Comparison of ENCODE assay signal across 18 cellular contexts in the genomic region with DNA sequence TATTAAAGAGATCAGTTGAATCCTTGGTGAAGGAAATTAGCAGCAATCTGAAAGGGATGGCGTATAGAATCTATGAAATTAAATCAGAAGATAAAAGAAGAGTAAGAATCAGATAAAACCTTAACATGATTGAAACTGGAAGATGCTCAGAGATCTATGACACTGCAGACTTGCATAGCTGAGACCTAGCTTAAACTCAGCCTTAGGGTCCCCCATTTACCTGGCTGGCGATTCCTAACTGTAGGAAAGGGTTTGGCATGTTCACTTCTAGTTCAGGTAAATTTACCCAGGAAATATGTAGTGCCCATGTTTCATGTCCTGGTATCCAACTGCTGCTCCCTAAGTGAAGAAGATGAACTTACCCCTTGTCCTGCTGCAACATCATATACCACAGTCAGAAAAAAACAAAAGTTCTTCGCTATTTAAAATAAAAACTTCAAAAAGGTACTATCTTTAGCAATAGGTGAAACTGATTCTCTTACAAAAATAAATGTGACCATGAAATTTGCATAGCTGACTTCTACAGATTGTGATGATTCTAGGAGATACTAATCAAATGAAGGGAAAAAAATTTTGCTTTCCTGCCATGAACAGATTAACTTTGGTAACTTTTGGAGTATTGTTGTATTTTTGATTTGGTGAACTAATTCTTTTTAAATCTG. TPM values are rescaled to one million over a fixed set of nuclear protein-coding genes. Genes with fewer than 3 reads are reported as not detected.
DNase-seq lines count a peak whose midpoint lies in the region; ATAC-seq lines count a peak whose summit lies in the region.
"Had no signal": no experiment of that assay in that cellular context is flagged by ENCODE, and none has a peak within 500 bp of the region (broad histone marks: within the 10 kb centered on the region; RNA-seq: fewer than 3 reads in every experiment).

No MANE protein-coding gene starts in this region.

- H3K27ac Mint-ChIP-seq in T-helper 17 cell, result no peak overlapping the region
- H3K27ac Mint-ChIP-seq: activated naive CD8-positive, alpha-beta T cell treated with anti-CD3 and anti-CD28 coated beads, Interleukin-2, amount 50 U/mL, for 24 hours had no signal

- peak; percentile 91 for ATAC-seq in GM18858 (IDR thresholded peaks at IDR 0.05; ENCODE audit: unreplicated experiment)
- peak; percentile 85 for ATAC-seq in GM21515 (IDR thresholded peaks at IDR 0.05; ENCODE audit: unreplicated experiment)
- ATAC-seq in HG02938 (IDR thresholded peaks at IDR 0.05; ENCODE audit: unreplicated experiment), result peak; percentile 82
- peak; percentile 70 for ATAC-seq in HG03575 (IDR thresholded peaks at IDR 0.05; ENCODE audit: extremely low read depth, insufficient number of reproducible peaks, low FRiP score, unreplicated experiment)
- ATAC-seq in T-helper 17 cell, result no peak
- ATAC-seq in HG02763 (IDR thresholded peaks at IDR 0.05; ENCODE audit: unreplicated experiment), result no peak
- ATAC-seq: activated naive CD8-positive, alpha-beta T cell treated with anti-CD3 and anti-CD28 coated beads, Interleukin-2, amount 50 U/mL, for 24 hours; activated T-cell treated with anti-CD3 and anti-CD28 coated beads, Interleukin-2, amount 50 U/mL, for 4 hours had no signal

- H3K36me3 Mint-ChIP-seq in T-helper 17 cell (ENCODE audit: low read depth), result peaks cover 3% of the 10 kb centered on the region

- no peaks in the 10 kb centered on the region for H3K27me3 Mint-ChIP-seq in T-helper 17 cell

- no peaks in the 10 kb centered on the region for H3K4me1 Mint-ChIP-seq in T-helper 17 cell
- H3K4me1 Mint-ChIP-seq: activated naive CD8-positive, alpha-beta T cell treated with anti-CD3 and anti-CD28 coated beads, Interleukin-2, amount 50 U/mL, for 24 hours; neural crest cell had no signal

- DNase-seq in T-helper 17 cell, result no peak
- DNase-seq in pons (ENCODE audit: low spot score), result no peak
- DNase-seq in activated CD8-positive, alpha-beta memory T cell treated with anti-CD3 and anti-CD28 coated beads for 24 hours, result no peak
- DNase-seq: activated CD4-positive, alpha-beta T cell treated with anti-CD3 and anti-CD28 coated beads for 4 hours; activated naive CD8-positive, alpha-beta T cell treated with anti-CD3 and anti-CD28 coated beads, Interleukin-2, amount 50 U/mL, for 24 hours; activated T-cell treated with anti-CD3 and anti-CD28 coated beads, Interleukin-2, amount 50 U/mL, for 4 hours; effector memory CD4-positive, alpha-beta T cell; hippocampal formation; NCI-H1436 treated with DMSO at 0.1 percent for 48 hours; NCI-H226; T1000; uterus had no signal

- no peaks in the 10 kb centered on the region for H3K9me3 ChIP-seq in T-helper 17 cell (ENCODE audit: control insufficient read depth, low read length, poor library complexity, severe bottlenecking)
- H3K9me3 ChIP-seq: uterus had no signal

- H3K4me3 Mint-ChIP-seq in T-helper 17 cell, result no peak overlapping the region
- H3K4me3 Mint-ChIP-seq: activated naive CD8-positive, alpha-beta T cell treated with anti-CD3 and anti-CD28 coated beads, Interleukin-2, amount 50 U/mL, for 24 hours; activated T-cell treated with anti-CD3 and anti-CD28 coated beads, Interleukin-2, amount 50 U/mL, for 4 hours; neural crest cell had no signal

RNA-seq across cellular contexts. Expression of gene TMEM243, which starts 47.8 kb away (rescaled TPM):
- total RNA-seq in T-helper 17 cell, result 100 to 1,000 TPM in 1 of 2 donors, 10 to 100 TPM in 1; 96.5 to 123 TPM

Comparison
In these comparisons a context has a peak if more than half of its experiments do, and no peak if none do; other contexts are left out.
1. ATAC-seq: peak in GM18858 (single experiment), GM21515 (single experiment), HG02938 (single experiment) and HG03575 (single experiment); none in T-helper 17 cell (single experiment) and HG02763 (single experiment).